39 cellular contexts compared by ENCODE assay signal in genomic region chr1:110566836-110567235, GRCh38. TPM values are rescaled to one million over a fixed set of nuclear protein-coding genes. Genes with fewer than 3 reads are reported as not detected.
"Had no signal": no experiment of that assay in that cellular context is flagged by ENCODE, and none has a peak within 500 bp of the region (broad histone marks: within the 10 kb centered on the region; RNA-seq: fewer than 3 reads in every experiment).

No MANE protein-coding gene starts in this region.

- H3K4me3 Mint-ChIP-seq: activated B cell treated with CpG ODN at 0.5 μM for 24 hours; activated CD4-positive, alpha-beta memory T cell treated with anti-CD3 and anti-CD28 coated beads for 36 hours; activated CD4-positive, alpha-beta T cell treated with anti-CD3 and anti-CD28 coated beads, Interleukin-2, amount 10 ng/mL, durations not matched to agents 24 days and 14 days; activated CD8-positive, alpha-beta T cell treated with anti-CD3 and anti-CD28 coated beads for 36 hours; activated naive CD4-positive, alpha-beta T cell treated with anti-CD3 and anti-CD28 coated beads for 36 hours; activated naive CD8-positive, alpha-beta T cell treated with anti-CD3 and anti-CD28 coated beads for 36 hours; activated T-cell treated with anti-CD3 and anti-CD28 coated beads, Interleukin-2, amount 50 U/mL, for 4 hours; activated T-cell treated with anti-CD3 and anti-CD28 coated beads, Interleukin-2, amount 50 U/mL, for 72 hours; activated T-helper 1 cell treated with anti-CD3 and anti-CD28 coated beads, Interleukin-12 subunit alpha, Interleukin-12 subunit beta, Interleukin-2, Interleukin-4 antibody, amounts not matched to agents 30 ng/mL and 10 ng/mL and 1 ng/mL, durations not matched to agents 14 hours and 24 hours and 36 hours; activated T-helper 17 cell treated with anti-CD3 and anti-CD28 coated beads, Interleukin-2, amount 50 U/mL, for 72 hours; T-helper 1 cell treated with Interleukin-12 subunit alpha and Interleukin-12 subunit beta and Interleukin-4 antibody, amounts not matched to agents 30 μg/mL and 1 μg/mL, for 36 hours; T-helper 2 cell treated with Interferon-gamma antibody and Interleukin-4, amounts not matched to agents 5 μg/mL and 100 μg/mL, for 36 hours had no signal

- H3K4me3 ChIP-seq: adrenal gland, body of pancreas, breast epithelium had no signal

- H3K27ac Mint-ChIP-seq: activated B cell treated with CpG ODN at 0.5 μM for 24 hours; activated CD4-positive, alpha-beta memory T cell treated with anti-CD3 and anti-CD28 coated beads for 36 hours; activated CD4-positive, alpha-beta T cell treated with anti-CD3 and anti-CD28 coated beads, Interleukin-2, amount 10 ng/mL, durations not matched to agents 24 days and 14 days; activated CD8-positive, alpha-beta T cell treated with anti-CD3 and anti-CD28 coated beads for 36 hours; activated naive CD4-positive, alpha-beta T cell treated with anti-CD3 and anti-CD28 coated beads for 36 hours; activated naive CD4-positive, alpha-beta T cell treated with anti-CD3 and anti-CD28 coated beads, Interleukin-2, amount 50 U/mL, for 72 hours; activated naive CD8-positive, alpha-beta T cell treated with anti-CD3 and anti-CD28 coated beads for 36 hours; activated T-cell treated with anti-CD3 and anti-CD28 coated beads, Interleukin-2, amount 50 U/mL, for 72 hours; activated T-helper 1 cell treated with anti-CD3 and anti-CD28 coated beads, Interleukin-12 subunit alpha, Interleukin-12 subunit beta, Interleukin-2, Interleukin-4 antibody, amounts not matched to agents 30 ng/mL and 10 ng/mL and 1 ng/mL, durations not matched to agents 14 hours and 24 hours and 36 hours; activated T-helper 17 cell treated with anti-CD3 and anti-CD28 coated beads, Interleukin-2, amount 50 U/mL, for 72 hours; T-helper 1 cell treated with Interleukin-12 subunit alpha and Interleukin-12 subunit beta and Interleukin-4 antibody, amounts not matched to agents 30 μg/mL and 1 μg/mL, for 36 hours; T-helper 2 cell treated with Interferon-gamma antibody and Interleukin-4, amounts not matched to agents 5 μg/mL and 100 μg/mL, for 36 hours had no signal

- H3K36me3 Mint-ChIP-seq: activated CD4-positive, alpha-beta memory T cell treated with anti-CD3 and anti-CD28 coated beads for 36 hours; activated naive CD4-positive, alpha-beta T cell treated with anti-CD3 and anti-CD28 coated beads, Interleukin-2, amount 50 U/mL, for 72 hours; activated naive CD8-positive, alpha-beta T cell treated with anti-CD3 and anti-CD28 coated beads for 36 hours had no signal

- ATAC-seq: activated CD8-positive, alpha-beta T cell treated with anti-CD3 and anti-CD28 coated beads for 36 hours; activated naive CD4-positive, alpha-beta T cell treated with anti-CD3 and anti-CD28 coated beads, Interleukin-2, amount 50 U/mL, for 72 hours; activated T-cell treated with anti-CD3 and anti-CD28 coated beads, Interleukin-2, amount 50 U/mL, for 4 hours; activated T-cell treated with anti-CD3 and anti-CD28 coated beads, Interleukin-2, amount 50 U/mL, for 72 hours; activated T-helper 17 cell treated with anti-CD3 and anti-CD28 coated beads, Interleukin-2, amount 50 U/mL, for 72 hours; body of pancreas had no signal

- H3K4me1 ChIP-seq: adrenal gland, body of pancreas, breast epithelium had no signal

- DNase-seq: activated B cell treated with CpG ODN at 0.5 μM for 24 hours; activated CD4-positive, alpha-beta memory T cell treated with anti-CD3 and anti-CD28 coated beads for 36 hours; activated CD4-positive, alpha-beta T cell treated with anti-CD3 and anti-CD28 coated beads for 4 hours; activated CD4-positive, alpha-beta T cell treated with anti-CD3 and anti-CD28 coated beads, Interleukin-2, amount 10 ng/mL, durations not matched to agents 24 days and 14 days; activated CD4-positive, alpha-beta T cell treated with anti-CD3 and anti-CD28 coated beads, Interleukin-2, amount 50 U/mL, for 1 hour; activated CD4-positive, alpha-beta T cell treated with anti-CD3 and anti-CD28 coated beads, Interleukin-2, amount 50 U/mL, for 4 hours; activated CD4-positive, CD25-positive, alpha-beta regulatory T cell treated with anti-CD3 and anti-CD28 coated beads, Interleukin-2, amount 50 U/mL, for 72 hours; activated CD8-positive, alpha-beta T cell treated with anti-CD3 and anti-CD28 coated beads for 36 hours; activated effector memory CD4-positive, alpha-beta T cell treated with anti-CD3 and anti-CD28 coated beads, Interleukin-2, amount 50 U/mL, for 16 hours; activated gamma-delta T cell treated with Interleukin-2 at 50 U/mL for 16 hours; activated naive CD4-positive, alpha-beta T cell; activated naive CD4-positive, alpha-beta T cell treated with anti-CD3 and anti-CD28 coated beads for 36 hours; activated naive CD4-positive, alpha-beta T cell treated with anti-CD3 and anti-CD28 coated beads, Interleukin-2, amount 50 U/mL, for 16 hours; activated naive CD8-positive, alpha-beta T cell treated with anti-CD3 and anti-CD28 coated beads for 36 hours; activated T-cell treated with anti-CD3 and anti-CD28 coated beads for 4 hours; activated T-cell treated with anti-CD3 and anti-CD28 coated beads, Interleukin-2, amount 50 U/mL, for 1 hour; activated T-cell treated with anti-CD3 and anti-CD28 coated beads, Interleukin-2, amount 50 U/mL, for 4 hours; activated T-cell treated with anti-CD3 and anti-CD28 coated beads, Interleukin-2, amount 50 U/mL, for 72 hours; adrenal gland; amniotic stem cell; aorta; body of pancreas; brain microvascular endothelial cell; central memory CD4-positive, alpha-beta T cell; T-helper 1 cell; T-helper 2 cell; T-helper 9 cell had no signal

- H3K36me3 ChIP-seq: adrenal gland, brain microvascular endothelial cell, breast epithelium had no signal

- H3K9me3 ChIP-seq: adrenal gland, body of pancreas, breast epithelium had no signal

- FAIRE-seq: astrocyte, TTC549 had no signal

- H3K9me3 Mint-ChIP-seq: activated B cell treated with CpG ODN at 0.5 μM for 24 hours; activated CD4-positive, alpha-beta memory T cell treated with anti-CD3 and anti-CD28 coated beads for 36 hours; activated CD4-positive, alpha-beta T cell treated with anti-CD3 and anti-CD28 coated beads, Interleukin-2, amount 10 ng/mL, durations not matched to agents 24 days and 14 days; activated CD8-positive, alpha-beta T cell treated with anti-CD3 and anti-CD28 coated beads for 36 hours; activated naive CD4-positive, alpha-beta T cell treated with anti-CD3 and anti-CD28 coated beads for 36 hours; activated naive CD4-positive, alpha-beta T cell treated with anti-CD3 and anti-CD28 coated beads, Interleukin-2, amount 50 U/mL, for 72 hours; activated naive CD8-positive, alpha-beta T cell treated with anti-CD3 and anti-CD28 coated beads for 36 hours; activated T-cell treated with anti-CD3 and anti-CD28 coated beads, Interleukin-2, amount 50 U/mL, for 4 hours; activated T-cell treated with anti-CD3 and anti-CD28 coated beads, Interleukin-2, amount 50 U/mL, for 72 hours; activated T-helper 1 cell treated with anti-CD3 and anti-CD28 coated beads, Interleukin-12 subunit alpha, Interleukin-12 subunit beta, Interleukin-2, Interleukin-4 antibody, amounts not matched to agents 30 ng/mL and 10 ng/mL and 1 ng/mL, durations not matched to agents 14 hours and 24 hours and 36 hours; activated T-helper 17 cell treated with anti-CD3 and anti-CD28 coated beads, Interleukin-2, amount 50 U/mL, for 72 hours; T-helper 1 cell treated with Interleukin-12 subunit alpha and Interleukin-12 subunit beta and Interleukin-4 antibody, amounts not matched to agents 30 μg/mL and 1 μg/mL, for 36 hours; T-helper 2 cell treated with Interferon-gamma antibody and Interleukin-4, amounts not matched to agents 5 μg/mL and 100 μg/mL, for 36 hours had no signal

- H3K4me1 Mint-ChIP-seq: activated B cell treated with CpG ODN at 0.5 μM for 24 hours; activated CD4-positive, alpha-beta T cell treated with anti-CD3 and anti-CD28 coated beads, Interleukin-2, amount 10 ng/mL, durations not matched to agents 24 days and 14 days; activated naive CD8-positive, alpha-beta T cell treated with anti-CD3 and anti-CD28 coated beads for 36 hours; activated T-helper 17 cell treated with anti-CD3 and anti-CD28 coated beads, Interleukin-2, amount 50 U/mL, for 72 hours had no signal

- H3K27ac ChIP-seq: adrenal gland, body of pancreas, brain microvascular endothelial cell, breast epithelium, VCaP had no signal

- H3K27me3 ChIP-seq: body of pancreas, brain microvascular endothelial cell had no signal

RNA-seq across cellular contexts. Expression of gene KCNA10, which starts 47.9 kb away (rescaled TPM):
- total RNA-seq: activated B cell treated with CpG ODN at 0.5 μM for 24 hours; activated CD4-positive, alpha-beta memory T cell treated with anti-CD3 and anti-CD28 coated beads for 36 hours; activated CD4-positive, alpha-beta T cell treated with anti-CD3 and anti-CD28 coated beads, Interleukin-2, amount 10 ng/mL, durations not matched to agents 24 days and 14 days; activated CD8-positive, alpha-beta memory T cell treated with anti-CD3 and anti-CD28 coated beads for 36 hours; activated CD8-positive, alpha-beta T cell treated with anti-CD3 and anti-CD28 coated beads for 36 hours; activated naive CD4-positive, alpha-beta T cell treated with anti-CD3 and anti-CD28 coated beads for 36 hours; activated naive CD4-positive, alpha-beta T cell treated with anti-CD3 and anti-CD28 coated beads, Interleukin-2, amount 50 U/mL, for 72 hours; activated naive CD8-positive, alpha-beta T cell treated with anti-CD3 and anti-CD28 coated beads for 36 hours; activated T-cell treated with anti-CD3 and anti-CD28 coated beads, Interleukin-2, amount 50 U/mL, for 4 hours; activated T-cell treated with anti-CD3 and anti-CD28 coated beads, Interleukin-2, amount 50 U/mL, for 72 hours; activated T-helper 1 cell treated with anti-CD3 and anti-CD28 coated beads, Interleukin-12 subunit alpha, Interleukin-12 subunit beta, Interleukin-2, Interleukin-4 antibody, amounts not matched to agents 30 ng/mL and 10 ng/mL and 1 ng/mL, durations not matched to agents 14 hours and 24 hours and 36 hours; activated T-helper 17 cell treated with anti-CD3 and anti-CD28 coated beads, Interleukin-2, amount 50 U/mL, for 72 hours; adrenal gland; aorta; astrocyte; body of pancreas; breast epithelium; cardiac septum; cerebellum had no signal
- polyA plus RNA-seq: adrenal gland, aorta had no signal
